ENCODE assay signal across 23 cellular contexts in the genomic region with DNA sequence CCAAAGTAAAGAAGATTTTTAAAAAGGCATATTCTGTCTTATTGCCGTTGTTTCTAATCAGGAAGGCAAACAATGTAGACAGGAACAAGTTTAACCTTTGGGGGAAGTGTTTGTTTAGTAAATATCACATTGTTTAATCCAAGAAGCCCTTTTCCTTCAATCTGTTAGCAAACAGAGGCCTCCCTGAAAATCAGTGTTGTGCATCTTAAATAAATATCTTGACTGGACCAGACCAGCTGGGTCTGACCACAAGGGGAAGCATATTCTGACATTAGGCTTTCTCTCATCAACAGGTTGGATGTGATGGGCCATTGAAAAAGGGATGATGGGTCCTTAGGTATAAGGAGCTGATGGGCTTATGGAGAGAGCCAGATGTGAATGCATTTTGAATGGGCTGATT.
DNase-seq lines count a peak whose midpoint lies in the region; ATAC-seq, FAIRE-seq and TF ChIP-seq lines count a peak whose summit lies in the region.
"Had no signal": no experiment of that assay in that cellular context is flagged by ENCODE, and none has a peak within 500 bp of the region (broad histone marks: within the 10 kb centered on the region; RNA-seq: fewer than 3 reads in every experiment).

No MANE protein-coding gene starts in this region.

- H3K4me3 ChIP-seq in astrocyte of the cerebellum (ENCODE audit: low read depth, low read length) (no peak overlapping the region), keratinocyte (ENCODE audit: control insufficient read depth in 2 of 3, extremely low read depth in 1 of 3, insufficient read depth in 2 of 3, low read depth in 1 of 3, low read length in 3 of 3) (no peak overlapping the region)
- H3K4me3 ChIP-seq: BLaER1 treated with 17β-estradiol and CSF1 and Interleukin-3, amounts not matched to agents 10 nM and 100 nM; dorsolateral prefrontal cortex; esophagus muscularis mucosa; HAP-1; MG63; SJSA1; thyroid gland had no signal

- no peak overlapping the region for H3K4me2 ChIP-seq in keratinocyte (ENCODE audit: control insufficient read depth, extremely low read depth, insufficient read depth, low read depth, low read length)
- H3K4me2 ChIP-seq: BLaER1 treated with 17β-estradiol and CSF1 and Interleukin-3, amounts not matched to agents 10 nM and 100 nM had no signal

- DNase-seq in HFFc6 = no peak
- DNase-seq in astrocyte of the cerebellum (ENCODE audit: low read depth) = no peak
- DNase-seq in keratinocyte (ENCODE audit: low read depth, low spot score) = no peak
- no peak for DNase-seq in activated naive CD4-positive, alpha-beta T cell treated with anti-CD3 and anti-CD28 coated beads, Interleukin-2, amount 10 ng/mL, durations not matched to agents 7 days and 5 days
- DNase-seq in islet precursor cell = no peak
- DNase-seq: activated CD4-positive, alpha-beta T cell treated with anti-CD3 and anti-CD28 coated beads, Interleukin-2, amount 10 ng/mL, durations not matched to agents 24 days and 14 days; activated naive CD4-positive, alpha-beta T cell treated with anti-CD3 and anti-CD28 coated beads for 36 hours; dorsolateral prefrontal cortex; head of caudate nucleus; mesenchymal stem cell; MG63; NCI-H1694 treated with DMSO at 0.1 percent for 48 hours; T1000; thyroid gland had no signal

- no peaks in the 10 kb centered on the region for H4K20me1 ChIP-seq in keratinocyte (ENCODE audit: control insufficient read depth, extremely low read depth, insufficient read depth, low read length)
- H4K20me1 ChIP-seq: BLaER1 treated with 17β-estradiol and CSF1 and Interleukin-3, amounts not matched to agents 10 nM and 100 nM had no signal

- H3K27me3 ChIP-seq in keratinocyte (ENCODE audit: control insufficient read depth, extremely low read depth, insufficient read depth, low read length) = no peaks in the 10 kb centered on the region
- H3K27me3 ChIP-seq: BLaER1 treated with 17β-estradiol and CSF1 and Interleukin-3, amounts not matched to agents 10 nM and 100 nM; dorsolateral prefrontal cortex; esophagus muscularis mucosa; MG63; SJSA1; thyroid gland had no signal

- H3K9me3 ChIP-seq in keratinocyte (ENCODE audit: control insufficient read depth, low read depth, low read length) = no peaks in the 10 kb centered on the region
- H3K9me3 ChIP-seq: BLaER1 treated with 17β-estradiol and CSF1 and Interleukin-3, amounts not matched to agents 10 nM and 100 nM; esophagus muscularis mucosa; HAP-1; MG63; SJSA1; thyroid gland had no signal

- H3K79me2 ChIP-seq in keratinocyte (ENCODE audit: control insufficient read depth, insufficient read depth, low read length) = no peaks in the 10 kb centered on the region

- H3K4me1 Mint-ChIP-seq in HFFc6 (ENCODE audit: low read depth) = peaks cover 45% of the 10 kb centered on the region
- H3K4me1 Mint-ChIP-seq in activated naive CD4-positive, alpha-beta T cell treated with anti-CD3 and anti-CD28 coated beads, Interleukin-2, amount 10 ng/mL, durations not matched to agents 7 days and 5 days = no peaks in the 10 kb centered on the region
- H3K4me1 Mint-ChIP-seq: activated CD4-positive, alpha-beta T cell treated with anti-CD3 and anti-CD28 coated beads, Interleukin-2, amount 10 ng/mL, durations not matched to agents 24 days and 14 days; stimulated activated effector memory CD8-positive, alpha-beta T cell treated with anti-CD3 and anti-CD28 coated beads, Interleukin-12 subunit alpha, Interleukin-12 subunit beta, amount 100 ng/mL, for 72 hours had no signal

- H3K27ac ChIP-seq in C4-2B = no peak overlapping the region
- H3K27ac ChIP-seq in keratinocyte (ENCODE audit: control insufficient read depth, insufficient read depth, low read length) = no peak overlapping the region
- H3K27ac ChIP-seq: BLaER1 treated with 17β-estradiol and CSF1 and Interleukin-3, amounts not matched to agents 10 nM and 100 nM; dorsolateral prefrontal cortex; SJSA1 had no signal

- in situ Hi-C loops in astrocyte of the cerebellum (cut with HindIII; ENCODE audit: low sequenced_read_pairs) = loop anchor here (10.0 kb wide), 1 partner anchor 207 kb away; no protein-coding TSS in a partner anchor

- H3K9me3 Mint-ChIP-seq in HFFc6 = no peaks in the 10 kb centered on the region
- H3K9me3 Mint-ChIP-seq in activated naive CD4-positive, alpha-beta T cell treated with anti-CD3 and anti-CD28 coated beads, Interleukin-2, amount 10 ng/mL, durations not matched to agents 7 days and 5 days = no peaks in the 10 kb centered on the region
- H3K9me3 Mint-ChIP-seq: activated CD4-positive, alpha-beta T cell treated with anti-CD3 and anti-CD28 coated beads, Interleukin-2, amount 10 ng/mL, durations not matched to agents 24 days and 14 days; activated naive CD4-positive, alpha-beta T cell treated with anti-CD3 and anti-CD28 coated beads for 36 hours; natural killer cell treated with Interleukin-12 subunit alpha and Interleukin-12 subunit beta and Interleukin-15 and Interleukin-18, amount 100 ng/mL, for 72 hours; stimulated activated effector memory CD8-positive, alpha-beta T cell treated with anti-CD3 and anti-CD28 coated beads, Interleukin-12 subunit alpha, Interleukin-12 subunit beta, amount 100 ng/mL, for 72 hours had no signal

- no peak overlapping the region for H3K9ac ChIP-seq in keratinocyte (ENCODE audit: control insufficient read depth, extremely low read depth, insufficient read depth, low read length)
- H3K9ac ChIP-seq: BLaER1 treated with 17β-estradiol and CSF1 and Interleukin-3, amounts not matched to agents 10 nM and 100 nM had no signal

- CTCF ChIA-PET in activated naive CD4-positive, alpha-beta T cell treated with anti-CD3 and anti-CD28 coated beads, Interleukin-2, amount 10 ng/mL, durations not matched to agents 7 days and 5 days (lab: Charles Lee) = interaction anchor here (3.5 to 11.2 kb wide), 2 partner anchors 204 to 492 kb away, joined by 13 to 565 read pairs; no protein-coding TSS in a partner anchor

- TF ChIP-seq CTCF in C4-2B (conservative IDR thresholded peaks at IDR 0.05) (peak; percentile 56), HFFc6 (IDR thresholded peaks at IDR 0.05) (peak; percentile 34; the same call in 1 of the 2 replicates), astrocyte of the cerebellum (IDR thresholded peaks at IDR 0.05; ENCODE audit: low read depth, low read length, missing control alignments) (peak; percentile 26), keratinocyte (optimal IDR thresholded peaks at IDR 0.05 in 1 of 3, IDR thresholded peaks at IDR 0.05 in 1 of 3, conservative IDR thresholded peaks at IDR 0.05 in 1 of 3; ENCODE audit: extremely low read depth in 1 of 3, insufficient read depth in 2 of 3, low read length in 3 of 3) (peak in 2 of 3 experiments; percentile 7 to 16)

- no peak for ATAC-seq in GM19023 (IDR thresholded peaks at IDR 0.05; ENCODE audit: unreplicated experiment)
- no peak for ATAC-seq in GM19351 (IDR thresholded peaks at IDR 0.05; ENCODE audit: unreplicated experiment)
- ATAC-seq: natural killer cell treated with Interleukin-12 subunit alpha and Interleukin-12 subunit beta and Interleukin-15 and Interleukin-18, amount 100 ng/mL, for 72 hours; stimulated activated effector memory CD8-positive, alpha-beta T cell treated with anti-CD3 and anti-CD28 coated beads, Interleukin-12 subunit alpha, Interleukin-12 subunit beta, amount 100 ng/mL, for 72 hours had no signal

- dilution Hi-C loops in keratinocyte (cut with MboI; ENCODE audit: extremely low pct_ligation_motif_present, low sequenced_read_pairs) = loop anchor here (25.0 kb wide), 1 partner anchor 190 kb away; no protein-coding TSS in a partner anchor

- no peak overlapping the region for H3K4me3 Mint-ChIP-seq in HFFc6
- H3K4me3 Mint-ChIP-seq in activated naive CD4-positive, alpha-beta T cell treated with anti-CD3 and anti-CD28 coated beads, Interleukin-2, amount 10 ng/mL, durations not matched to agents 7 days and 5 days = no peak overlapping the region
- H3K4me3 Mint-ChIP-seq: activated CD4-positive, alpha-beta T cell treated with anti-CD3 and anti-CD28 coated beads, Interleukin-2, amount 10 ng/mL, durations not matched to agents 24 days and 14 days; activated naive CD4-positive, alpha-beta T cell treated with anti-CD3 and anti-CD28 coated beads for 36 hours; natural killer cell treated with Interleukin-12 subunit alpha and Interleukin-12 subunit beta and Interleukin-15 and Interleukin-18, amount 100 ng/mL, for 72 hours; stimulated activated effector memory CD8-positive, alpha-beta T cell treated with anti-CD3 and anti-CD28 coated beads, Interleukin-12 subunit alpha, Interleukin-12 subunit beta, amount 100 ng/mL, for 72 hours had no signal

- H3K36me3 ChIP-seq in keratinocyte (ENCODE audit: control insufficient read depth in 2 of 2, extremely low read depth in 1 of 2, insufficient read depth in 2 of 2, low read length in 2 of 2) = no peaks in the 10 kb centered on the region
- H3K36me3 ChIP-seq: BLaER1 treated with 17β-estradiol and CSF1 and Interleukin-3, amounts not matched to agents 10 nM and 100 nM; esophagus muscularis mucosa; HAP-1; MG63; SJSA1; thyroid gland had no signal

- H3K36me3 Mint-ChIP-seq in HFFc6 (ENCODE audit: low read depth) = no peaks in the 10 kb centered on the region
- no peaks in the 10 kb centered on the region for H3K36me3 Mint-ChIP-seq in activated naive CD4-positive, alpha-beta T cell treated with anti-CD3 and anti-CD28 coated beads, Interleukin-2, amount 10 ng/mL, durations not matched to agents 7 days and 5 days
- H3K36me3 Mint-ChIP-seq: natural killer cell treated with Interleukin-12 subunit alpha and Interleukin-12 subunit beta and Interleukin-15 and Interleukin-18, amount 100 ng/mL, for 72 hours; stimulated activated effector memory CD8-positive, alpha-beta T cell treated with anti-CD3 and anti-CD28 coated beads, Interleukin-12 subunit alpha, Interleukin-12 subunit beta, amount 100 ng/mL, for 72 hours had no signal

- H3K27me3 Mint-ChIP-seq in HFFc6 (ENCODE audit: insufficient read depth) = no peaks in the 10 kb centered on the region; the same call in 1 of the 2 replicates
- H3K27me3 Mint-ChIP-seq in activated naive CD4-positive, alpha-beta T cell treated with anti-CD3 and anti-CD28 coated beads, Interleukin-2, amount 10 ng/mL, durations not matched to agents 7 days and 5 days = peaks cover 18% of the 10 kb centered on the region

- no peak for FAIRE-seq in keratinocyte (lab: Jason Lieb, UNC)

- no peak overlapping the region for H3K27ac Mint-ChIP-seq in HFFc6
- H3K27ac Mint-ChIP-seq in activated naive CD4-positive, alpha-beta T cell treated with anti-CD3 and anti-CD28 coated beads, Interleukin-2, amount 10 ng/mL, durations not matched to agents 7 days and 5 days = no peak overlapping the region
- H3K27ac Mint-ChIP-seq: activated CD4-positive, alpha-beta T cell treated with anti-CD3 and anti-CD28 coated beads, Interleukin-2, amount 10 ng/mL, durations not matched to agents 24 days and 14 days; activated naive CD4-positive, alpha-beta T cell treated with anti-CD3 and anti-CD28 coated beads for 36 hours; natural killer cell treated with Interleukin-12 subunit alpha and Interleukin-12 subunit beta and Interleukin-15 and Interleukin-18, amount 100 ng/mL, for 72 hours; stimulated activated effector memory CD8-positive, alpha-beta T cell treated with anti-CD3 and anti-CD28 coated beads, Interleukin-12 subunit alpha, Interleukin-12 subunit beta, amount 100 ng/mL, for 72 hours had no signal

- H2AFZ ChIP-seq in keratinocyte (ENCODE audit: control insufficient read depth, low read length) = no peak overlapping the region

- H3K4me1 ChIP-seq in keratinocyte (ENCODE audit: control insufficient read depth, extremely low read depth, insufficient read depth, low read length) = no peaks in the 10 kb centered on the region
- H3K4me1 ChIP-seq: HAP-1, SJSA1 had no signal

- H3K9me1 ChIP-seq in keratinocyte (ENCODE audit: control insufficient read depth, extremely low read depth, insufficient read depth, low read length) = no peaks in the 10 kb centered on the region
